Comparison of ENCODE assay signal across 8 cellular contexts in genomic region chr11:68142028-68142412, GRCh38. TPM values are rescaled to one million over a fixed set of nuclear protein-coding genes. Genes with fewer than 3 reads are reported as not detected.
A peak's percentile ranks its signal among the peaks of the same experiment; 100 is the strongest.
DNase-seq lines count a peak whose midpoint lies in the region; ATAC-seq and TF ChIP-seq lines count a peak whose summit lies in the region.

No MANE protein-coding gene starts in this region.

- H3K79me2 ChIP-seq in OCI-LY3 (ENCODE audit: low read length) = no peaks in the 10 kb centered on the region

- POLR2A ChIA-PET in CD4-positive, alpha-beta memory T cell (lab: Charles Lee; ENCODE audit: partially characterized antibody) = no interaction called here

- peak overlapping the region; percentile 20 to 77 (median 66) for H3K4me3 Mint-ChIP-seq in CD4-positive, alpha-beta memory T cell
- no peak overlapping the region for H3K4me3 Mint-ChIP-seq in activated T-helper 2 cell treated with anti-CD3 and anti-CD28 coated beads, Interferon-gamma antibody, Interleukin-2, Interleukin-4, amounts not matched to agents 10 μg/mL and 5 μg/mL and 100 μg/mL, durations not matched to agents 14 hours and 24 hours and 36 hours (ENCODE audit: low read depth)
- H3K4me3 Mint-ChIP-seq in HFFc6 = no peak overlapping the region

- no peak for ATAC-seq in HG03378 (IDR thresholded peaks at IDR 0.05; ENCODE audit: unreplicated experiment)

- no peak overlapping the region for H3K27ac ChIP-seq in CD4-positive, alpha-beta memory T cell (ENCODE audit: low read depth, low read length)
- H3K27ac ChIP-seq in OCI-LY3 (ENCODE audit: low read length) = no peak overlapping the region
- peak overlapping the region; percentile 82 to 89 for H3K27ac ChIP-seq in prostate gland

- peaks cover 4 to 14% (median 7%) of the 10 kb centered on the region in 4 donors for H3K4me1 Mint-ChIP-seq in CD4-positive, alpha-beta memory T cell
- H3K4me1 Mint-ChIP-seq in activated T-helper 2 cell treated with anti-CD3 and anti-CD28 coated beads, Interferon-gamma antibody, Interleukin-2, Interleukin-4, amounts not matched to agents 10 μg/mL and 5 μg/mL and 100 μg/mL, durations not matched to agents 14 hours and 24 hours and 36 hours (ENCODE audit: low read depth) = peaks cover 9% of the 10 kb centered on the region
- peaks cover 11% of the 10 kb centered on the region for H3K4me1 Mint-ChIP-seq in HFFc6 (ENCODE audit: low read depth)

- no peaks in the 10 kb centered on the region for H3K36me3 Mint-ChIP-seq in CD4-positive, alpha-beta memory T cell
- H3K36me3 Mint-ChIP-seq in activated T-helper 2 cell treated with anti-CD3 and anti-CD28 coated beads, Interferon-gamma antibody, Interleukin-2, Interleukin-4, amounts not matched to agents 10 μg/mL and 5 μg/mL and 100 μg/mL, durations not matched to agents 14 hours and 24 hours and 36 hours (ENCODE audit: low read depth) = no peaks in the 10 kb centered on the region
- H3K36me3 Mint-ChIP-seq in HFFc6 (ENCODE audit: low read depth) = no peaks in the 10 kb centered on the region

- CTCF ChIA-PET in CD4-positive, alpha-beta memory T cell (lab: Charles Lee; ENCODE audit: partially characterized antibody) = no interaction called here

- 55% methylated on average over 13 of the region's 13 CpGs for WGBS in prostate gland

- H3K4me2 ChIP-seq in OCI-LY3 (ENCODE audit: low read length) = peak overlapping the region; percentile 43

- peaks cover 11% of the 10 kb centered on the region for H3K4me1 ChIP-seq in CD4-positive, alpha-beta memory T cell (ENCODE audit: insufficient read depth, low read length)
- H3K4me1 ChIP-seq in OCI-LY3 (ENCODE audit: low read length) (peaks cover 14% of the 10 kb centered on the region), prostate gland (replicated peaks) (peaks cover 35% of the 10 kb centered on the region)

- peak overlapping the region; percentile 3; the same call in 1 of the 2 replicates for H3K9ac ChIP-seq in OCI-LY3 (ENCODE audit: low read length)

- peak in 2 of 5 donors; percentile 6 to 48 for DNase-seq in CD4-positive, alpha-beta memory T cell
- DNase-seq in activated T-helper 2 cell treated with anti-CD3 and anti-CD28 coated beads, Interferon-gamma antibody, Interleukin-2, Interleukin-4, amounts not matched to agents 10 μg/mL and 5 μg/mL and 100 μg/mL, durations not matched to agents 14 hours and 24 hours and 36 hours (ENCODE audit: low spot score) = peak; percentile 32
- DNase-seq in prostate gland (ENCODE audit: low spot score) (peak; percentile 80), COLO668 (lab: John Stamatoyannopoulos, UW; ENCODE audit: unreplicated experiment) (no peak), foreskin melanocyte (no peak), HFFc6 (no peak)

- no peak for TF ChIP-seq POLR2A in prostate gland (IDR thresholded peaks at IDR 0.05)

- H3K4me3 ChIP-seq in CD4-positive, alpha-beta memory T cell (ENCODE audit: low read length in 2 of 2) = no peak overlapping the region
- H3K4me3 ChIP-seq in OCI-LY3 (ENCODE audit: low read length) (no peak overlapping the region), prostate gland (no peak overlapping the region)

- intact Hi-C loops in CD4-positive, alpha-beta memory T cell (cut with micrococcal nuclease) = no loop called here
- intact Hi-C loops in activated T-helper 2 cell treated with anti-CD3 and anti-CD28 coated beads, Interferon-gamma antibody, Interleukin-2, Interleukin-4, amounts not matched to agents 10 μg/mL and 5 μg/mL and 100 μg/mL, durations not matched to agents 14 hours and 24 hours and 36 hours (cut with micrococcal nuclease) = no loop called here
- intact Hi-C loops in prostate gland (cut with DNase I) = no loop called here

- peak overlapping the region in 4 of 7 donors; percentile 38 to 84 (median 76) for H3K27ac Mint-ChIP-seq in CD4-positive, alpha-beta memory T cell
- H3K27ac Mint-ChIP-seq in activated T-helper 2 cell treated with anti-CD3 and anti-CD28 coated beads, Interferon-gamma antibody, Interleukin-2, Interleukin-4, amounts not matched to agents 10 μg/mL and 5 μg/mL and 100 μg/mL, durations not matched to agents 14 hours and 24 hours and 36 hours = peak overlapping the region; percentile 21
- no peak overlapping the region for H3K27ac Mint-ChIP-seq in HFFc6

- H4K20me1 ChIP-seq in OCI-LY3 (ENCODE audit: insufficient read depth, low read length) = no peaks in the 10 kb centered on the region

- peak overlapping the region; percentile 84 for H2AFZ ChIP-seq in OCI-LY3 (ENCODE audit: low read depth, low read length)

- H3K9me3 ChIP-seq in CD4-positive, alpha-beta memory T cell (ENCODE audit: control insufficient read depth in 1 of 2, low read length in 2 of 2) = no peaks in the 10 kb centered on the region
- H3K9me3 ChIP-seq in OCI-LY3 (ENCODE audit: insufficient read depth, low read length) (no peaks in the 10 kb centered on the region), prostate gland (no peaks in the 10 kb centered on the region)

- TF ChIP-seq CTCF in OCI-LY3 (IDR thresholded peaks at IDR 0.05; ENCODE audit: low read depth, low read length) (no peak), prostate gland (IDR thresholded peaks at IDR 0.05) (no peak), HFFc6 (IDR thresholded peaks at IDR 0.05) (no peak)

- H3K9me3 Mint-ChIP-seq in CD4-positive, alpha-beta memory T cell = no peaks in the 10 kb centered on the region
- no peaks in the 10 kb centered on the region for H3K9me3 Mint-ChIP-seq in activated T-helper 2 cell treated with anti-CD3 and anti-CD28 coated beads, Interferon-gamma antibody, Interleukin-2, Interleukin-4, amounts not matched to agents 10 μg/mL and 5 μg/mL and 100 μg/mL, durations not matched to agents 14 hours and 24 hours and 36 hours
- no peaks in the 10 kb centered on the region for H3K9me3 Mint-ChIP-seq in HFFc6

- peaks cover 0 to 3% of the 10 kb centered on the region in 2 donors for H3K27me3 Mint-ChIP-seq in CD4-positive, alpha-beta memory T cell
- H3K27me3 Mint-ChIP-seq in activated T-helper 2 cell treated with anti-CD3 and anti-CD28 coated beads, Interferon-gamma antibody, Interleukin-2, Interleukin-4, amounts not matched to agents 10 μg/mL and 5 μg/mL and 100 μg/mL, durations not matched to agents 14 hours and 24 hours and 36 hours (ENCODE audit: low read depth) = peaks cover 4% of the 10 kb centered on the region
- H3K27me3 Mint-ChIP-seq in HFFc6 (ENCODE audit: insufficient read depth) = peaks cover 10% of the 10 kb centered on the region; the same call in 1 of the 2 replicates

- no peaks in the 10 kb centered on the region for H3K36me3 ChIP-seq in CD4-positive, alpha-beta memory T cell (ENCODE audit: insufficient read depth, low read length)
- H3K36me3 ChIP-seq in OCI-LY3 (replicated peaks; ENCODE audit: low read depth, low read length) (no peaks in the 10 kb centered on the region), prostate gland (no peaks in the 10 kb centered on the region)

- no peaks in the 10 kb centered on the region for H3K27me3 ChIP-seq in CD4-positive, alpha-beta memory T cell (ENCODE audit: insufficient read depth, low read length)
- no peaks in the 10 kb centered on the region for H3K27me3 ChIP-seq in OCI-LY3 (ENCODE audit: low read depth, low read length)
- no peaks in the 10 kb centered on the region for H3K27me3 ChIP-seq in prostate gland (replicated peaks; ENCODE audit: insufficient read depth)

RNA-seq across cellular contexts. Expression of gene CHKA, which starts 20.8 kb away (rescaled TPM):
- 1 to 10 TPM; 2.5 to 2.7 TPM for total RNA-seq in CD4-positive, alpha-beta memory T cell
- 1 to 10 TPM; 1.5 to 2.6 TPM for polyA plus RNA-seq in CD4-positive, alpha-beta memory T cell
- 16.9 and 20.4 TPM in 2 replicates for total RNA-seq in activated T-helper 2 cell treated with anti-CD3 and anti-CD28 coated beads, Interferon-gamma antibody, Interleukin-2, Interleukin-4, amounts not matched to agents 10 μg/mL and 5 μg/mL and 100 μg/mL, durations not matched to agents 14 hours and 24 hours and 36 hours
- 10 to 100 TPM; 88.6 to 93.4 TPM for total RNA-seq in prostate gland
- total RNA-seq in HFFc6 (2021; fragmentation: NEBNext Ultra II Directional; extraction: Animal tissue kit (Norgen Biotek cat#: 25700)) = 1 to 10 TPM; 6.8 to 9.2 (median 7.8) TPM

Comparison
In these comparisons a context has a peak if more than half of its experiments do, and no peak if none do; other contexts are left out.
1. DNase-seq: peak in activated T-helper 2 cell treated with anti-CD3 and anti-CD28 coated beads, Interferon-gamma antibody, Interleukin-2, Interleukin-4, amounts not matched to agents 10 μg/mL and 5 μg/mL and 100 μg/mL, durations not matched to agents 14 hours and 24 hours and 36 hours (single experiment) and prostate gland (single experiment); none in COLO668 (single experiment), foreskin melanocyte (single experiment) and HFFc6 (single experiment).
2. H3K27ac ChIP-seq: peak in prostate gland (2 of 2); none in CD4-positive, alpha-beta memory T cell (single experiment) and OCI-LY3 (single experiment).
3. H3K4me3 Mint-ChIP-seq: peak in CD4-positive, alpha-beta memory T cell (8 of 8); none in activated T-helper 2 cell treated with anti-CD3 and anti-CD28 coated beads, Interferon-gamma antibody, Interleukin-2, Interleukin-4, amounts not matched to agents 10 μg/mL and 5 μg/mL and 100 μg/mL, durations not matched to agents 14 hours and 24 hours and 36 hours (single experiment) and HFFc6 (single experiment).